ENCODE assay signal across 8 cellular contexts in the genomic region with DNA sequence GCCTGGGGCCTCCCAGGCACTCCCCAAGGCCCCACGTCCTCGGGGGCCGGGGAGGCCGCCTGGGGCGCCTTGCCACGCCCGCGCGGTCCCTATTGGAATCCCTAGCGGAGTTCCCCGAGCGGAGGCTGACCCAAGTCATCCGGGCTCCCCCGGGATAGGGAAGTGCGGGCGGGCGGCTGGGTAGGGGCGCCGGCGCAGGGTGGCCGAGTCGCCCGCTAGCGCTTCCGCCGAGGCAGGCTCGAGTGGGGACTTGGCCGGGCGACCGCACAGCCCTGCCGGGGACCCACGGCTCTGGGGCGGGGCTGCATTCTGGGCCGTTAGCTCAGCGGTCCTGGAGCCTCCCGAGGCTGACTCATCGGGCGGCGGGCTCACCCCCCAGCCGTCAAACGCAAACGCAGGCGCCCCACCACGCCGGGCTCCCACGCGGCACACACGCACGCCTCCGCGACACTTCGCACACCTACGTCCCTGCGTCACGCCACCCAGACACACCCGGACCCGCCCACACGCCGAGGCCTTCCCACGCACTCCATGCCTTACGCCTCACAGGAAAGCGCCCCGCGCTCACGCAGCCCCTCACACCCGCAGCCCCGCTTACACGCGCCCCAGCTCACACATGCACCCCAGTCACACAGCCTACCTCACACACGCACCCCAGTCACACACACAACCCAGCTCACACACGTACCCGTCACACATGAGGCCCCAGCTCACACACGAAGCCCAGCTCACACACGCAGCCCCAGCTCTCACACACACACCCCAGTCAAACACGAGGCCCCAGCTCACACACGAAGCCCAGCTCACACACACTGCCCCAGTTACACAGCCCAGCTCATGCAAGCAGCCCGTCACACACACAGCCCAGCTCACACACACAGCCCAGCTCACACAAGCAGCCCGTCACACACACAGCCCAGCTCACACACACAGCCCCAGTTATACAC. TPM values are rescaled to one million over a fixed set of nuclear protein-coding genes. Genes with fewer than 3 reads are reported as not detected.
A peak's percentile ranks its signal among the peaks of the same experiment; 100 is the strongest.
DNase-seq lines count a peak whose midpoint lies in the region; ATAC-seq and TF ChIP-seq lines count a peak whose summit lies in the region.

No MANE protein-coding gene starts in this region.

- H3K27me3 ChIP-seq in SJSA1 (replicated peaks) = no peaks in the 10 kb centered on the region
- H3K27me3 ChIP-seq in osteoblast (ENCODE audit: insufficient read depth, low read length) = no peaks in the 10 kb centered on the region
- H3K27me3 ChIP-seq in testis = no peaks in the 10 kb centered on the region

- H2AFZ ChIP-seq in osteoblast (ENCODE audit: low read length) = peak overlapping the region; percentile 56

- peaks cover 46% of the 10 kb centered on the region for H3K79me2 ChIP-seq in osteoblast (ENCODE audit: insufficient read depth, low read length)

- DNase-seq in GM13976 (ENCODE audit: low spot score) = peak; percentile 55
- peak; percentile 67 to 80 for DNase-seq in SJSA1 (ENCODE audit: low read depth in 1 of 2, low spot score in 2 of 2)
- peak; percentile 79 for DNase-seq in activated naive CD4-positive, alpha-beta T cell treated with anti-CD3 and anti-CD28 coated beads, Interleukin-2, amount 10 ng/mL, durations not matched to agents 7 days and 5 days
- peak; percentile 45 for DNase-seq in glutamatergic neuron
- DNase-seq in osteoblast (ENCODE audit: insufficient read length, low spot score, missing footprints) = peak; percentile 97
- peak; percentile 78 for DNase-seq in testis
- no peak for DNase-seq in NCI-H1930 (lab: John Stamatoyannopoulos, UW)

- TF ChIP-seq CTCF in GM13976 (IDR thresholded peaks at IDR 0.05; ENCODE audit: borderline replicate concordance, control extremely low read depth, extremely low read depth, insufficient read depth, missing control alignments) (no peak), glutamatergic neuron (IDR thresholded peaks at IDR 0.05; ENCODE audit: partially characterized antibody, unreplicated experiment) (no peak), osteoblast (IDR thresholded peaks at IDR 0.05; ENCODE audit: extremely low read depth, low read depth, low read length) (no peak), testis (IDR thresholded peaks at IDR 0.05) (no peak)

- H3K27ac ChIP-seq in SJSA1 (peak overlapping the region; percentile 95), osteoblast (ENCODE audit: low read depth, low read length) (peak overlapping the region; percentile 99), testis (peak overlapping the region; percentile 91 to 97)

- H3K36me3 Mint-ChIP-seq in activated naive CD4-positive, alpha-beta T cell treated with anti-CD3 and anti-CD28 coated beads, Interleukin-2, amount 10 ng/mL, durations not matched to agents 7 days and 5 days = peaks cover 4% of the 10 kb centered on the region
- H3K36me3 Mint-ChIP-seq in glutamatergic neuron (ENCODE audit: unreplicated experiment) = peaks cover 5% of the 10 kb centered on the region

- H3K9me3 Mint-ChIP-seq in activated naive CD4-positive, alpha-beta T cell treated with anti-CD3 and anti-CD28 coated beads, Interleukin-2, amount 10 ng/mL, durations not matched to agents 7 days and 5 days = no peaks in the 10 kb centered on the region
- peaks cover 5% of the 10 kb centered on the region for H3K9me3 Mint-ChIP-seq in glutamatergic neuron (ENCODE audit: unreplicated experiment)

- CTCF ChIA-PET in activated naive CD4-positive, alpha-beta T cell treated with anti-CD3 and anti-CD28 coated beads, Interleukin-2, amount 10 ng/mL, durations not matched to agents 7 days and 5 days (lab: Charles Lee) = interaction anchor here (0.6 to 2.8 kb wide), 8 partner anchors 11 to 164 kb away, joined by 3 to 33 read pairs (median 4); partner anchors contain the start of gene ARCN1

- ATAC-seq in GM19023 (IDR thresholded peaks at IDR 0.05; ENCODE audit: unreplicated experiment) = no peak

- H3K4me1 ChIP-seq in SJSA1 (replicated peaks) (peaks cover 22% of the 10 kb centered on the region), osteoblast (ENCODE audit: insufficient read depth, low read length) (peaks cover 66% of the 10 kb centered on the region), testis (peaks cover 43% of the 10 kb centered on the region)

- H3K36me3 ChIP-seq in SJSA1 (no peaks in the 10 kb centered on the region; the same call in 1 of the 2 replicates), osteoblast (ENCODE audit: insufficient read depth, low read length) (peaks cover 4% of the 10 kb centered on the region), testis (ENCODE audit: low read depth, missing control alignments) (no peaks in the 10 kb centered on the region)

- peak overlapping the region; percentile 86 for H3K4me2 ChIP-seq in osteoblast (ENCODE audit: insufficient read depth, low read length)

- 5 to 10% methylated on average over 38 to 55 of the region's 78 CpGs for WGBS in testis, 2 donors

- H3K27me3 Mint-ChIP-seq in activated naive CD4-positive, alpha-beta T cell treated with anti-CD3 and anti-CD28 coated beads, Interleukin-2, amount 10 ng/mL, durations not matched to agents 7 days and 5 days = peaks cover 81% of the 10 kb centered on the region
- peaks cover 28% of the 10 kb centered on the region for H3K27me3 Mint-ChIP-seq in glutamatergic neuron (ENCODE audit: unreplicated experiment)

- in situ Hi-C loops in GM13976 (cut with MboI; ENCODE audit: low sequenced_read_pairs, unreplicated experiment) = no loop called here

- H3K27ac Mint-ChIP-seq in activated naive CD4-positive, alpha-beta T cell treated with anti-CD3 and anti-CD28 coated beads, Interleukin-2, amount 10 ng/mL, durations not matched to agents 7 days and 5 days = no peak overlapping the region
- H3K27ac Mint-ChIP-seq in glutamatergic neuron (ENCODE audit: unreplicated experiment) = peak overlapping the region; percentile 10

- H3K4me3 ChIP-seq in SJSA1 (peak overlapping the region; percentile 68), osteoblast (ENCODE audit: insufficient read depth, low read length) (peak overlapping the region; percentile 88), testis (peak overlapping the region; percentile 63 to 87)

- no peak for TF ChIP-seq POLR2A in testis (IDR thresholded peaks at IDR 0.05)

- no peaks in the 10 kb centered on the region for H4K20me1 ChIP-seq in osteoblast (ENCODE audit: insufficient read depth, low read length)

- peak overlapping the region; percentile 66 for H3K4me3 Mint-ChIP-seq in activated naive CD4-positive, alpha-beta T cell treated with anti-CD3 and anti-CD28 coated beads, Interleukin-2, amount 10 ng/mL, durations not matched to agents 7 days and 5 days
- peak overlapping the region; percentile 87 for H3K4me3 Mint-ChIP-seq in glutamatergic neuron (ENCODE audit: unreplicated experiment)

- H3K9me3 ChIP-seq in SJSA1 (replicated peaks) (no peaks in the 10 kb centered on the region), osteoblast (ENCODE audit: low read depth, low read length) (no peaks in the 10 kb centered on the region), testis (no peaks in the 10 kb centered on the region)

- intact Hi-C loops in testis (cut with DNase I; ENCODE audit: low total_unique reads) = no loop called here

- peaks cover 24% of the 10 kb centered on the region for H3K4me1 Mint-ChIP-seq in activated naive CD4-positive, alpha-beta T cell treated with anti-CD3 and anti-CD28 coated beads, Interleukin-2, amount 10 ng/mL, durations not matched to agents 7 days and 5 days
- H3K4me1 Mint-ChIP-seq in glutamatergic neuron (ENCODE audit: low read depth, unreplicated experiment) = peaks cover 10% of the 10 kb centered on the region

RNA-seq across cellular contexts. Expression of gene PHLDB1, which starts 1.1 kb away (rescaled TPM):
- total RNA-seq in SJSA1 (2014; rRNA removed; shearing (Covaris generic)) = 31.8 and 38.9 TPM in 2 replicates
- total RNA-seq in glutamatergic neuron (ENCODE audit: unreplicated experiment) = 78.4 TPM
- total RNA-seq in osteoblast = 86.9 and 96.3 TPM in 2 replicates
- total RNA-seq in testis = 100 to 1,000 TPM in 1 of 2 donors, 10 to 100 TPM in 1; 95.9 to 102 TPM
- polyA plus RNA-seq in testis (ENCODE audit: insufficient read depth, low read depth, low replicate concordance) = 51.1 TPM

RNA-seq across cellular contexts. Expression of gene ARCN1, which starts 36.3 kb away (rescaled TPM):
- 70.9 and 102 TPM in 2 replicates for total RNA-seq in SJSA1 (2014; rRNA removed; shearing (Covaris generic))
- total RNA-seq in glutamatergic neuron (ENCODE audit: unreplicated experiment) (118 TPM), osteoblast (162 and 172 TPM in 2 replicates), testis (100 to 1,000 TPM; 107 TPM)
- polyA plus RNA-seq in testis (ENCODE audit: insufficient read depth, low read depth, low replicate concordance) = 128 TPM

RNA-seq across cellular contexts. Expression of gene IFT46, which starts 42.8 kb away (rescaled TPM):
- total RNA-seq in SJSA1 (2014; rRNA removed; shearing (Covaris generic)) = 8.2 and 38.5 TPM in 2 replicates
- total RNA-seq in glutamatergic neuron (ENCODE audit: unreplicated experiment) (21.1 TPM), osteoblast (31.8 and 37.7 TPM in 2 replicates), testis (10 to 100 TPM; 47.7 to 59.4 TPM)
- 65.0 TPM for polyA plus RNA-seq in testis (ENCODE audit: insufficient read depth, low read depth, low replicate concordance)

Comparison
In these comparisons a context has a peak if more than half of its experiments do, and no peak if none do; other contexts are left out.
1. DNase-seq: peak in GM13976 (single experiment), SJSA1 (2 of 2), activated naive CD4-positive, alpha-beta T cell treated with anti-CD3 and anti-CD28 coated beads, Interleukin-2, amount 10 ng/mL, durations not matched to agents 7 days and 5 days (single experiment), glutamatergic neuron (single experiment), osteoblast (single experiment) and testis (single experiment); none in NCI-H1930 (0 of 2).
2. Peak in every context shown above with its lines, with median percentiles within 50 percentile points of each other: H3K27ac ChIP-seq and H3K4me3 ChIP-seq.